Comparison of ENCODE assay signal across 8 cellular contexts in the genomic region with DNA sequence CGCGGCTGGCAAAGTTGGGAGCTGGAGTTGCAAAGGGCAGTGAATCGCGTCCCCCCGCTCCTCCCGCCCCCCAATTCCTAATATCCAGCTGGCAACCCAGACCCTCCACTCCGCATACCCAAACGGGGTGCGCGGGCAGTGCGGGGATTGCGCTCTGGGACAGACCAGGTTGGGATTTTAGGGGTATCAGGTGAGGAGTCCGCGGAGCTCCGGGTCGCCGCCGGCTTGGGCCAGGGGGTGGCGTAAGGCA.
DNase-seq lines count a peak whose midpoint lies in the region; ATAC-seq and TF ChIP-seq lines count a peak whose summit lies in the region.

No MANE protein-coding gene starts in this region.

- H3K27me3 Mint-ChIP-seq in central memory CD8-positive, alpha-beta T cell: no peaks in the 10 kb centered on the region

- H3K4me1 ChIP-seq in mucosa of rectum (ENCODE audit: control insufficient read depth in 2 of 2, insufficient read depth in 2 of 2, low read length in 2 of 2): peaks cover 15% of the 10 kb centered on the region in 2 donors

- peaks cover 23% of the 10 kb centered on the region for H3K36me3 Mint-ChIP-seq in central memory CD8-positive, alpha-beta T cell (ENCODE audit: insufficient read depth)

- H3K4me3 Mint-ChIP-seq in central memory CD8-positive, alpha-beta T cell: peak overlapping the region; percentile 98

- 0 out of 2 replicates have a peak overlapping the region, but pooled peaks have one; percentile 54 for H3K4me3 ChIP-seq in AG10803 (ENCODE audit: low read length)
- H3K4me3 ChIP-seq in HL-60 (replicated peaks; ENCODE audit: insufficient read depth, low read length): peak overlapping the region; percentile 63
- H3K4me3 ChIP-seq in mucosa of rectum (ENCODE audit: low read length in 2 of 2): peak overlapping the region; percentile 81 to 82

- TF ChIP-seq CTCF in AG10803 (conservative IDR thresholded peaks at IDR 0.05; ENCODE audit: low read length) (no peak), HL-60 (IDR thresholded peaks at IDR 0.05; ENCODE audit: insufficient read depth, low read length) (no peak)

- no peak for ATAC-seq in central memory CD8-positive, alpha-beta T cell (replicated peaks; ENCODE audit: extremely low read depth, poor library complexity, severe bottlenecking)
- no peak for ATAC-seq in GM18868 (IDR thresholded peaks at IDR 0.05; ENCODE audit: unreplicated experiment)

- H3K27ac Mint-ChIP-seq in central memory CD8-positive, alpha-beta T cell (ENCODE audit: low read depth): peak overlapping the region; percentile 100

- no peak for DNase-seq in AG10803 (ENCODE audit: low read depth)
- DNase-seq in HL-60 (ENCODE audit: low read depth in 1 of 2, low spot score in 1 of 2): no peak
- no peak for DNase-seq in central memory CD8-positive, alpha-beta T cell (ENCODE audit: low spot score in 2 of 2)
- DNase-seq in Ammon's horn (ENCODE audit: low spot score): no peak
- no peak for DNase-seq in globus pallidus (ENCODE audit: low spot score)
- DNase-seq in NCI-H510A (lab: John Stamatoyannopoulos, UW): no peak

- peaks cover 64% of the 10 kb centered on the region for H3K4me1 Mint-ChIP-seq in central memory CD8-positive, alpha-beta T cell

- H3K27me3 ChIP-seq in HL-60 (ENCODE audit: insufficient read depth, poor library complexity, severe bottlenecking) (no peaks in the 10 kb centered on the region), mucosa of rectum (ENCODE audit: control insufficient read depth in 2 of 2, insufficient read depth in 2 of 2, low read length in 2 of 2) (no peaks in the 10 kb centered on the region)

- peak overlapping the region; percentile 95 for H3K27ac ChIP-seq in HL-60 (replicated peaks)
- H3K27ac ChIP-seq in mucosa of rectum (ENCODE audit: low read depth in 2 of 2, low read length in 2 of 2): peak overlapping the region; percentile 86 to 89

- no peaks in the 10 kb centered on the region for H3K9me3 ChIP-seq in mucosa of rectum (ENCODE audit: control insufficient read depth in 2 of 2, low read length in 2 of 2)

- H3K9ac ChIP-seq in mucosa of rectum (ENCODE audit: low read depth in 1 of 2, low read length in 2 of 2): peak overlapping the region; percentile 68 to 88

- no peaks in the 10 kb centered on the region for H3K9me3 Mint-ChIP-seq in central memory CD8-positive, alpha-beta T cell

- no peaks in the 10 kb centered on the region for H3K36me3 ChIP-seq in mucosa of rectum (ENCODE audit: control insufficient read depth in 2 of 2, insufficient read depth in 2 of 2, low read length in 2 of 2)
